ENCODE assay signal across 1 cellular context in genomic region chr14:23118506-23119361, GRCh38.
TF ChIP-seq lines count a peak whose summit lies in the region.

Gene CEBPE (minus strand): TSS chr14:23119255. CDS start chr14:23119091, 164 bp downstream.

TF ChIP-seq in H1, 55 proteins besides CTCF, POLR2A, EP300 and RAD21 (continued from another document):
- no peak for TF ChIP-seq ZNF274 (IDR thresholded peaks at IDR 0.05; ENCODE audit: borderline replicate concordance, extremely low read depth, low read length)
- TF ChIP-seq CREB1 (IDR thresholded peaks at IDR 0.05), result no peak
- TF ChIP-seq ATF2 (IDR thresholded peaks at IDR 0.05; ENCODE audit: low read length), result no peak
TF ChIP-seq in H1: peak in this region for 0.
